8 cellular contexts compared by ENCODE assay signal in genomic region chr3:50194903-50195500, GRCh38. TPM values are rescaled to one million over a fixed set of nuclear protein-coding genes. Genes with fewer than 3 reads are reported as not detected.
DNase-seq lines count a peak whose midpoint lies in the region; ATAC-seq and TF ChIP-seq lines count a peak whose summit lies in the region.

No MANE protein-coding gene starts in this region.

- H3K27ac Mint-ChIP-seq in IgD-negative memory B cell (peak overlapping the region in 2 of 3 donors; percentile 25 to 53), memory B cell (no peak overlapping the region)
- no peak overlapping the region for H3K27ac Mint-ChIP-seq in activated naive CD4-positive, alpha-beta T cell treated with anti-CD3 and anti-CD28 coated beads for 36 hours

- CTCF ChIA-PET in activated naive CD4-positive, alpha-beta T cell treated with anti-CD3 and anti-CD28 coated beads for 36 hours (lab: Charles Lee): interaction anchor here (0.6 to 8.1 kb wide), 25 partner anchors 8 to 892 kb away, joined by 3 to 151 read pairs (median 4); partner anchors contain the start of gene SEMA3B

- H3K4me1 ChIP-seq in BLaER1 (peaks cover 28% of the 10 kb centered on the region), ovary (ENCODE audit: insufficient read depth) (peaks cover 3% of the 10 kb centered on the region)

- peak overlapping the region in 3 of 4 donors; percentile 30 to 75 (median 45) for H3K4me3 Mint-ChIP-seq in IgD-negative memory B cell
- H3K4me3 Mint-ChIP-seq in activated naive CD4-positive, alpha-beta T cell treated with anti-CD3 and anti-CD28 coated beads for 36 hours: no peak overlapping the region
- peak overlapping the region; percentile 21 for H3K4me3 Mint-ChIP-seq in memory B cell

- peaks cover 37% of the 10 kb centered on the region for H3K27me3 ChIP-seq in BLaER1
- peaks cover 10% of the 10 kb centered on the region for H3K27me3 ChIP-seq in ovary

- H3K4me2 ChIP-seq in BLaER1: peak overlapping the region; percentile 77

- H3K27me3 Mint-ChIP-seq in IgD-negative memory B cell (peaks cover 16% of the 10 kb centered on the region), memory B cell (peaks cover 11% of the 10 kb centered on the region)
- H3K27me3 Mint-ChIP-seq in activated naive CD4-positive, alpha-beta T cell treated with anti-CD3 and anti-CD28 coated beads for 36 hours (ENCODE audit: low read depth): peaks cover 8% of the 10 kb centered on the region

- TF ChIP-seq POLR2A in ovary (IDR thresholded peaks at IDR 0.05): no peak

- no peak for TF ChIP-seq CTCF in ovary (IDR thresholded peaks at IDR 0.05)

- peaks cover 14% of the 10 kb centered on the region; the same call in 1 of the 2 replicates for H4K20me1 ChIP-seq in BLaER1

- ATAC-seq in memory B cell (ENCODE audit: low read depth) (peak; percentile 53), GM21447 (IDR thresholded peaks at IDR 0.05; ENCODE audit: unreplicated experiment) (no peak), HG03442 (IDR thresholded peaks at IDR 0.05; ENCODE audit: unreplicated experiment) (no peak)

- H3K36me3 Mint-ChIP-seq in IgD-negative memory B cell (no peaks in the 10 kb centered on the region), memory B cell (no peaks in the 10 kb centered on the region)
- H3K36me3 Mint-ChIP-seq in activated naive CD4-positive, alpha-beta T cell treated with anti-CD3 and anti-CD28 coated beads for 36 hours (ENCODE audit: low read depth): no peaks in the 10 kb centered on the region

- WGBS in ovary, 3 donors: 48 to 57% (median 51%) methylated on average over 14 of the region's 14 CpGs

- H3K4me1 Mint-ChIP-seq in IgD-negative memory B cell (peaks cover 3 to 10% (median 10%) of the 10 kb centered on the region in 3 donors), memory B cell (peaks cover 5% of the 10 kb centered on the region)
- peaks cover 15% of the 10 kb centered on the region for H3K4me1 Mint-ChIP-seq in activated naive CD4-positive, alpha-beta T cell treated with anti-CD3 and anti-CD28 coated beads for 36 hours (ENCODE audit: low read depth)

- peak; percentile 47 for DNase-seq in activated naive CD4-positive, alpha-beta T cell treated with anti-CD3 and anti-CD28 coated beads for 36 hours
- DNase-seq in memory B cell (ENCODE audit: low spot score in 2 of 2): no peak
- DNase-seq in COR-L47 (lab: John Stamatoyannopoulos, UW): no peak
- no peak for DNase-seq in ovary

- H3K36me3 ChIP-seq in BLaER1: no peaks in the 10 kb centered on the region
- no peaks in the 10 kb centered on the region for H3K36me3 ChIP-seq in ovary

- H3K27ac ChIP-seq in BLaER1 (no peak overlapping the region), ovary (no peak overlapping the region)

- TF ChIP-seq EP300 in ovary (IDR thresholded peaks at IDR 0.05): no peak

- H3K4me3 ChIP-seq in BLaER1 (0 out of 2 replicates have a peak overlapping the region, but pooled peaks have one; percentile 28), ovary (no peak overlapping the region)

- intact Hi-C loops in activated naive CD4-positive, alpha-beta T cell treated with anti-CD3 and anti-CD28 coated beads for 36 hours (cut with micrococcal nuclease): loop anchor here (1.0 to 5.0 kb wide), 2 partner anchors 51 to 127 kb away; partner anchors contain the start of gene HYAL2
- intact Hi-C loops in ovary (cut with DNase I): loop anchor here (2.0 to 5.0 kb wide), 3 partner anchors 32 to 1967 kb away; no protein-coding TSS in a partner anchor

- H3K9ac ChIP-seq in BLaER1: no peak overlapping the region

- H3K9me3 Mint-ChIP-seq in IgD-negative memory B cell (no peaks in the 10 kb centered on the region), memory B cell (no peaks in the 10 kb centered on the region)
- no peaks in the 10 kb centered on the region for H3K9me3 Mint-ChIP-seq in activated naive CD4-positive, alpha-beta T cell treated with anti-CD3 and anti-CD28 coated beads for 36 hours

- no peaks in the 10 kb centered on the region for H3K9me3 ChIP-seq in BLaER1
- H3K9me3 ChIP-seq in ovary: no peaks in the 10 kb centered on the region

RNA-seq across cellular contexts. Expression of gene GNAT1, which starts 3.6 kb away (rescaled TPM):
- polyA plus RNA-seq in IgD-negative memory B cell: not detected
- total RNA-seq in activated naive CD4-positive, alpha-beta T cell treated with anti-CD3 and anti-CD28 coated beads for 36 hours: not detected
- not detected for total RNA-seq in ovary
- polyA plus RNA-seq in ovary: not detected

RNA-seq across cellular contexts. Expression of gene SLC38A3, which starts 10.1 kb away (rescaled TPM):
- polyA plus RNA-seq in IgD-negative memory B cell (not detected), ovary (1 to 10 TPM; 1.6 to 6.6 TPM)
- not detected for total RNA-seq in activated naive CD4-positive, alpha-beta T cell treated with anti-CD3 and anti-CD28 coated beads for 36 hours
- total RNA-seq in ovary: 10 to 100 TPM in 2 of 7 donors, 1 to 10 TPM in 5; 3.0 to 10.9 (median 8.3) TPM

RNA-seq across cellular contexts. Expression of gene SEMA3F, which starts 39.9 kb away (rescaled TPM):
- polyA plus RNA-seq in IgD-negative memory B cell (not detected), ovary (1 to 10 TPM; 3.5 to 8.3 TPM)
- not detected for total RNA-seq in activated naive CD4-positive, alpha-beta T cell treated with anti-CD3 and anti-CD28 coated beads for 36 hours
- total RNA-seq in ovary: 10 to 100 TPM in 2 of 7 donors, 1 to 10 TPM in 5; 1.9 to 31.5 (median 7.2) TPM

RNA-seq across cellular contexts. Expression of gene GNAI2, which starts 41.0 kb away (rescaled TPM):
- polyA plus RNA-seq in IgD-negative memory B cell: 689 TPM
- 100 to 1,000 TPM; 272 to 276 TPM for total RNA-seq in activated naive CD4-positive, alpha-beta T cell treated with anti-CD3 and anti-CD28 coated beads for 36 hours
- total RNA-seq in ovary: 100 to 1,000 TPM in 6 of 7 donors, 10 to 100 TPM in 1; 72.3 to 259 (median 212) TPM
- 100 to 1,000 TPM; 189 to 309 TPM for polyA plus RNA-seq in ovary

Comparison
In these comparisons a context has a peak if more than half of its experiments do, and no peak if none do; other contexts are left out.
1. H3K27ac Mint-ChIP-seq: peak in IgD-negative memory B cell (2 of 3); none in activated naive CD4-positive, alpha-beta T cell treated with anti-CD3 and anti-CD28 coated beads for 36 hours (single experiment) and memory B cell (single experiment).